Comparison of ENCODE assay signal across 1 cellular context in genomic region chr2:37457401-37457901, GRCh38.
TF ChIP-seq lines count a peak whose summit lies in the region.

No MANE protein-coding gene starts in this region.

TF ChIP-seq in HepG2, 621 proteins besides CTCF, POLR2A, EP300 and RAD21 (continued from another document):
- TF ChIP-seq AKNA (CRISPR knock-in tag; IDR thresholded peaks at IDR 0.05; ENCODE audit: borderline replicate concordance) (no peak), MYC (CRISPR knock-in tag; IDR thresholded peaks at IDR 0.05; ENCODE audit: borderline replicate concordance) (no peak), IRX3 (CRISPR knock-in tag; IDR thresholded peaks at IDR 0.05; ENCODE audit: borderline replicate concordance, low read depth) (no peak), DR1 (CRISPR knock-in tag; IDR thresholded peaks at IDR 0.05) (no peak)
TF ChIP-seq in HepG2: peak in this region for 0.
